ENCODE assay signal across 24 cellular contexts in genomic region chr1:41883507-41883906, GRCh38.
"Had no signal": no experiment of that assay in that cellular context is flagged by ENCODE, and none has a peak within 500 bp of the region (broad histone marks: within the 10 kb centered on the region; RNA-seq: fewer than 3 reads in every experiment).

No MANE protein-coding gene starts in this region.

- H3K9me3 Mint-ChIP-seq: activated naive CD8-positive, alpha-beta T cell treated with anti-CD3 and anti-CD28 coated beads for 36 hours; activated T-cell treated with anti-CD3 and anti-CD28 coated beads, Interleukin-2, amount 50 U/mL, for 24 hours; activated T-helper 17 cell treated with anti-CD3 and anti-CD28 coated beads, Interleukin-2, amount 50 U/mL, for 72 hours; nephron progenitor cell; stimulated activated naive B cell treated with anti-CD40 and anti-IgM and Interleukin-4, amounts not matched to agents 10 μg/mL and 1 μg/mL and 100 μg/mL, for 72 hours; T-cell; T-helper 2 cell treated with Interferon-gamma antibody and Interleukin-4, amounts not matched to agents 5 μg/mL and 100 μg/mL, for 36 hours; WTC11 had no signal

- H3K36me3 ChIP-seq: esophagus squamous epithelium, gastroesophageal sphincter, left lung, vagina had no signal

- H3K27ac ChIP-seq: coronary artery, esophagus squamous epithelium, gastroesophageal sphincter, left lung, vagina had no signal

- DNase-seq: activated CD4-positive, alpha-beta T cell treated with anti-CD3 and anti-CD28 coated beads for 36 hours; activated CD4-positive, alpha-beta T cell treated with anti-CD3 and anti-CD28 coated beads, Interleukin-2, amount 50 U/mL, for 4 hours; activated CD8-positive, alpha-beta memory T cell treated with anti-CD3 and anti-CD28 coated beads for 24 hours; activated CD8-positive, alpha-beta memory T cell treated with anti-CD3 and anti-CD28 coated beads, Interleukin-2, amount 50 U/mL, for 4 hours; activated naive CD8-positive, alpha-beta T cell treated with anti-CD3 and anti-CD28 coated beads for 36 hours; activated T-cell treated with anti-CD3 and anti-CD28 coated beads, Interleukin-2, amount 50 U/mL, for 24 hours; esophagus squamous epithelium; left lung; mammary epithelial cell; nephron progenitor cell; nucleus accumbens; stimulated activated CD4-positive, alpha-beta T cell treated with anti-CD3 and anti-CD28 coated beads, Interleukin-2, amount 100 ng/mL, for 48 hours; stimulated activated CD8-positive, alpha-beta memory T cell treated with anti-CD3 and anti-CD28 coated beads, Interleukin-4, amount 100 ng/mL, for 48 hours; stimulated activated naive B cell treated with anti-CD40 and anti-IgM and Interleukin-4, amounts not matched to agents 10 μg/mL and 1 μg/mL and 100 μg/mL, for 72 hours; T-cell had no signal

- H3K27me3 ChIP-seq: esophagus squamous epithelium, gastroesophageal sphincter, left lung, vagina had no signal

- H3K27me3 Mint-ChIP-seq: activated CD4-positive, alpha-beta T cell treated with anti-CD3 and anti-CD28 coated beads for 36 hours; activated naive CD8-positive, alpha-beta T cell treated with anti-CD3 and anti-CD28 coated beads for 36 hours; activated T-cell treated with anti-CD3 and anti-CD28 coated beads, Interleukin-2, amount 50 U/mL, for 24 hours; activated T-helper 17 cell treated with anti-CD3 and anti-CD28 coated beads, Interleukin-2, amount 50 U/mL, for 72 hours; stimulated activated naive B cell treated with anti-CD40 and anti-IgM and Interleukin-4, amounts not matched to agents 10 μg/mL and 1 μg/mL and 100 μg/mL, for 72 hours; T-cell; type B pancreatic cell had no signal

- FAIRE-seq: astrocyte, bronchial epithelial cell had no signal

- H3K4me3 Mint-ChIP-seq: activated CD4-positive, alpha-beta T cell treated with anti-CD3 and anti-CD28 coated beads for 36 hours; activated naive CD8-positive, alpha-beta T cell treated with anti-CD3 and anti-CD28 coated beads for 36 hours; activated T-cell treated with anti-CD3 and anti-CD28 coated beads, Interleukin-2, amount 50 U/mL, for 24 hours; activated T-helper 17 cell treated with anti-CD3 and anti-CD28 coated beads, Interleukin-2, amount 50 U/mL, for 72 hours; nephron progenitor cell; stimulated activated naive B cell treated with anti-CD40 and anti-IgM and Interleukin-4, amounts not matched to agents 10 μg/mL and 1 μg/mL and 100 μg/mL, for 72 hours; T-cell; T-helper 2 cell treated with Interferon-gamma antibody and Interleukin-4, amounts not matched to agents 5 μg/mL and 100 μg/mL, for 36 hours; type B pancreatic cell; WTC11 had no signal

- H3K27ac Mint-ChIP-seq: activated CD4-positive, alpha-beta T cell treated with anti-CD3 and anti-CD28 coated beads for 36 hours; activated naive CD8-positive, alpha-beta T cell treated with anti-CD3 and anti-CD28 coated beads for 36 hours; activated T-cell treated with anti-CD3 and anti-CD28 coated beads, Interleukin-2, amount 50 U/mL, for 24 hours; activated T-helper 17 cell treated with anti-CD3 and anti-CD28 coated beads, Interleukin-2, amount 50 U/mL, for 72 hours; nephron progenitor cell; stimulated activated naive B cell treated with anti-CD40 and anti-IgM and Interleukin-4, amounts not matched to agents 10 μg/mL and 1 μg/mL and 100 μg/mL, for 72 hours; T-cell; T-helper 2 cell treated with Interferon-gamma antibody and Interleukin-4, amounts not matched to agents 5 μg/mL and 100 μg/mL, for 36 hours; WTC11 had no signal

- H3K36me3 Mint-ChIP-seq: activated naive CD8-positive, alpha-beta T cell treated with anti-CD3 and anti-CD28 coated beads for 36 hours; stimulated activated naive B cell treated with anti-CD40 and anti-IgM and Interleukin-4, amounts not matched to agents 10 μg/mL and 1 μg/mL and 100 μg/mL, for 72 hours; T-cell; type B pancreatic cell; WTC11 had no signal

- H3K4me1 ChIP-seq: left lung, vagina had no signal

- H3K9me3 ChIP-seq: esophagus squamous epithelium, gastroesophageal sphincter, left lung, vagina had no signal

- H3K4me3 ChIP-seq: coronary artery, esophagus squamous epithelium, gastroesophageal sphincter, left lung, vagina had no signal

- ATAC-seq: activated CD4-positive, alpha-beta T cell treated with anti-CD3 and anti-CD28 coated beads for 36 hours; activated T-helper 17 cell treated with anti-CD3 and anti-CD28 coated beads, Interleukin-2, amount 50 U/mL, for 72 hours; gastroesophageal sphincter; left lung; stimulated activated naive B cell treated with anti-CD40 and anti-IgM and Interleukin-4, amounts not matched to agents 10 μg/mL and 1 μg/mL and 100 μg/mL, for 72 hours; T-cell had no signal
